ENCODE assay signal across 9 cellular contexts in genomic region chr10:132389631-132390454, GRCh38. TPM values are rescaled to one million over a fixed set of nuclear protein-coding genes. Genes with fewer than 3 reads are reported as not detected.
A peak's percentile ranks its signal among the peaks of the same experiment; 100 is the strongest.
DNase-seq lines count a peak whose midpoint lies in the region; ATAC-seq, FAIRE-seq and TF ChIP-seq lines count a peak whose summit lies in the region.
"Had no signal": no experiment of that assay in that cellular context is flagged by ENCODE, and none has a peak within 500 bp of the region (broad histone marks: within the 10 kb centered on the region; RNA-seq: fewer than 3 reads in every experiment).

No MANE protein-coding gene starts in this region.

- POLR2A ChIA-PET in H1 (lab: Charles Lee; ENCODE audit: partially characterized antibody): interaction anchor here (0.6 to 1.6 kb wide), 5 partner anchors 10 to 29 kb away, joined by 3 to 10 read pairs (median 4); no protein-coding TSS in a partner anchor

- no peak overlapping the region for H2AFZ ChIP-seq in H1 (ENCODE audit: low read length)

- peaks cover 8% of the 10 kb centered on the region; the same call in 1 of the 2 replicates for H3K23me2 ChIP-seq in H1 (ENCODE audit: low read depth, low read length)

- 0 out of 2 replicates have a peak overlapping the region, but pooled peaks have one; percentile 80 for H2BK20ac ChIP-seq in H1 (ENCODE audit: low read length)

- H2BK120ac ChIP-seq in H1 (replicated peaks; ENCODE audit: low read depth, low read length): no peak overlapping the region

- no peaks in the 10 kb centered on the region for H3K79me1 ChIP-seq in H1 (ENCODE audit: low read depth, low read length)

- 0 out of 2 replicates have a peak overlapping the region, but pooled peaks have one; percentile 53 for H2AK5ac ChIP-seq in H1 (ENCODE audit: low read depth, low read length)

- H2BK5ac ChIP-seq in H1 (ENCODE audit: low read depth, low read length): no peak overlapping the region

- ATAC-seq in activated CD4-positive, CD25-positive, alpha-beta regulatory T cell treated with anti-CD3 and anti-CD28 coated beads, Interleukin-2, amount 50 U/mL, for 24 hours: no peak
- ATAC-seq in HG03469 (IDR thresholded peaks at IDR 0.05; ENCODE audit: unreplicated experiment): no peak

- no peak overlapping the region for H3K56ac ChIP-seq in H1 (replicated peaks; ENCODE audit: insufficient read length, low read depth, low read length)

- peak overlapping the region; percentile 66; the same call in 1 of the 2 replicates for H2BK15ac ChIP-seq in H1 (ENCODE audit: low read length)

- TF ChIP-seq RAD21 in H1 (IDR thresholded peaks at IDR 0.05 in 1 of 2, conservative IDR thresholded peaks at IDR 0.05 in 1 of 2; ENCODE audit: low read depth in 2 of 2, low read length in 2 of 2): no peak

- FAIRE-seq in H1 (lab: Jason Lieb, UNC): no peak

- H3K27ac ChIP-seq in H1 (ENCODE audit: low read depth, low read length): no peak overlapping the region

- H4K5ac ChIP-seq in H1 (ENCODE audit: insufficient read length, low read depth, low read length): peak overlapping the region; percentile 48

- no peak overlapping the region for H3K4ac ChIP-seq in H1 (replicated peaks; ENCODE audit: insufficient read length, low read depth, low read length)

- no peak overlapping the region for H3K23ac ChIP-seq in H1 (ENCODE audit: insufficient read length)

- no peak for TF ChIP-seq POLR2A in H1 (IDR thresholded peaks at IDR 0.05; ENCODE audit: control extremely low read depth in 1 of 2, low read depth in 2 of 2, low read length in 2 of 2)

- H3K4me2 ChIP-seq in H1 (ENCODE audit: insufficient read depth in 1 of 2, low read depth in 2 of 2, low read length in 2 of 2): no peak overlapping the region

- no peak overlapping the region for H3K9ac ChIP-seq in H1 (replicated peaks in 1 of 4; ENCODE audit: extremely low read depth in 1 of 4, low read depth in 3 of 4, low read length in 3 of 4)

- H4K8ac ChIP-seq in H1 (ENCODE audit: extremely low read depth, insufficient read depth, low read length): no peak overlapping the region; the same call in 1 of the 2 replicates

- H3K4me3 ChIP-seq in H1 (ENCODE audit: extremely low read depth in 1 of 4, insufficient read depth in 2 of 4, low read depth in 3 of 4, low read length in 4 of 4): no peak overlapping the region

- peak overlapping the region; percentile 77 for H4K91ac ChIP-seq in H1 (replicated peaks; ENCODE audit: insufficient read length, low read length)

- H3K14ac ChIP-seq in H1 (ENCODE audit: insufficient read length): no peak overlapping the region

- H3K79me2 ChIP-seq in H1 (ENCODE audit: control insufficient read depth in 1 of 2, insufficient read depth in 2 of 2, low read length in 2 of 2): no peaks in the 10 kb centered on the region

- H4K20me1 ChIP-seq in H1 (replicated peaks in 1 of 2; ENCODE audit: control insufficient read depth in 1 of 2, insufficient read depth in 2 of 2, low read length in 2 of 2): peaks cover 0 to 7% of the 10 kb centered on the region in 2 experiments

- no peak overlapping the region for H3K18ac ChIP-seq in H1 (ENCODE audit: extremely low read depth, low read length)

- no peaks in the 10 kb centered on the region for H3K36me3 ChIP-seq in H1 (ENCODE audit: control insufficient read depth in 2 of 4, insufficient read depth in 4 of 4, low read length in 3 of 4)

- H3K4me1 ChIP-seq in H1 (replicated peaks in 1 of 4; ENCODE audit: control insufficient read depth in 3 of 4, insufficient read depth in 4 of 4, low read length in 3 of 4): peaks cover 0 to 12% (median 9%) of the 10 kb centered on the region in 4 experiments; a peak in 6 of 7 replicates

- intact Hi-C loops in posterior vena cava (cut with DNase I): loop anchor here (2.0 to 10.0 kb wide), 3 partner anchors 62 to 245 kb away; no protein-coding TSS in a partner anchor

- no peaks in the 10 kb centered on the region for H3K9me3 ChIP-seq in H1 (ENCODE audit: insufficient read depth in 2 of 2, low read depth in 1 of 2, low read length in 1 of 2)

- no peaks in the 10 kb centered on the region for H3K27me3 ChIP-seq in H1 (replicated peaks in 1 of 4; ENCODE audit: control insufficient read depth in 3 of 4, extremely low read depth in 1 of 4, insufficient read depth in 3 of 4, low read length in 3 of 4)

- no peak for TF ChIP-seq CTCF in H1 (IDR thresholded peaks at IDR 0.05; ENCODE audit: control extremely low read depth in 1 of 3, insufficient read depth in 1 of 3, low read depth in 1 of 3, low read length in 3 of 3)

- CTCF ChIA-PET in H1 (lab: Charles Lee; ENCODE audit: partially characterized antibody): interaction anchor here (0.9 to 1.6 kb wide), 6 partner anchors 9 to 64 kb away, joined by 3 to 5 read pairs (median 3); no protein-coding TSS in a partner anchor

- H2BK12ac ChIP-seq in H1 (ENCODE audit: low read depth, low read length): peak overlapping the region; percentile 40; the same call in 1 of the 2 replicates

- 76% methylated on average over 14 of the region's 15 CpGs; no CpG with 5 or more reads in 1 of the 2 experiments for WGBS in H1 (ENCODE audit: extremely low coverage in 1 of 2, insufficient coverage in 1 of 2, insufficient read length in 1 of 2, insufficient replicate concordance in 2 of 2, low coverage in 1 of 2, low lambda C conversion rate in 2 of 2, missing lambda C conversion rate in 1 of 2), 2 experiments

- no peak for TF ChIP-seq EP300 in H1 (IDR thresholded peaks at IDR 0.05; ENCODE audit: borderline replicate concordance in 1 of 2, low read depth in 2 of 2, low read length in 2 of 2)

- DNase-seq in activated CD4-positive, CD25-positive, alpha-beta regulatory T cell treated with anti-CD3 and anti-CD28 coated beads, Interleukin-2, amount 50 U/mL, for 72 hours: peak; percentile 29
- DNase-seq in NAMALWA (ENCODE audit: low spot score) (peak; percentile 38), H1 (ENCODE audit: low read depth in 1 of 2, low spot score in 2 of 2) (no peak), posterior vena cava (ENCODE audit: low spot score) (peak; percentile 70), ecto neural progenitor cell (ENCODE audit: low spot score) (no peak), LoVo (ENCODE audit: low spot score) (no peak)
- DNase-seq: stimulated activated CD4-positive, alpha-beta T cell treated with anti-CD3 and anti-CD28 coated beads, Interleukin-4, amount 100 ng/mL, for 24 hours had no signal

TF ChIP-seq in H1, 55 proteins besides CTCF, POLR2A, EP300 and RAD21:
- TF ChIP-seq BACH1 (IDR thresholded peaks at IDR 0.05; ENCODE audit: low read length) (no peak), POLR2AphosphoS5 (IDR thresholded peaks at IDR 0.05; ENCODE audit: low read depth, low read length) (no peak), EZH2 (IDR thresholded peaks at IDR 0.05; ENCODE audit: low read depth, low read length, severe bottlenecking) (peak; percentile 27), CEBPB (IDR thresholded peaks at IDR 0.05; ENCODE audit: low read depth, low read length) (no peak), E2F6 (IDR thresholded peaks at IDR 0.05) (no peak), CREB1 (IDR thresholded peaks at IDR 0.05) (no peak), SP4 (IDR thresholded peaks at IDR 0.05; ENCODE audit: low read length) (no peak)
TF ChIP-seq in H1: peak in this region for 1.

RNA-seq across cellular contexts. Expression of gene PWWP2B, which starts 7.2 kb away (rescaled TPM):
- total RNA-seq in H1 (2021; fragmentation: NEBNext Ultra II Directional; extraction: Animal tissue kit (Norgen Biotek cat#: 25700)): 10.8 and 11.0 TPM in 2 replicates
- polyA plus RNA-seq in H1 (2011; rRNA removed): 5.3 and 9.4 TPM in 2 replicates
- polyA plus RNA-seq in H1 (2011; cell fraction: cytosol; rRNA removed): 7.2 TPM
- polyA plus RNA-seq in H1 (2011; cell fraction: nucleus; rRNA removed): 17.0 TPM
- polyA plus RNA-seq in H1 (2012, experiment 1 of 2): 4.8 to 8.4 TPM (median 8.0 TPM) in 4 replicates
- polyA plus RNA-seq in H1 (2012, experiment 2 of 2): 6.0 TPM
- 6.0 TPM for polyA plus RNA-seq in H1 (2013, experiment 1 of 2)
- 5.5 TPM for polyA plus RNA-seq in H1 (2013, experiment 2 of 2)
- 1.2 and 1.4 TPM in 2 replicates for polyA minus RNA-seq in H1 (2011; rRNA and poly(A)+ RNA removed)
- 5.2 TPM for polyA minus RNA-seq in H1 (2011; cell fraction: cytosol; rRNA and poly(A)+ RNA removed)
- 7.0 TPM for polyA minus RNA-seq in H1 (2011; cell fraction: nucleus; rRNA and poly(A)+ RNA removed)
- total RNA-seq in posterior vena cava: 10 to 100 TPM; 10.4 to 16.1 TPM

RNA-seq across cellular contexts. Expression of gene LRRC27, which starts 57.9 kb away (rescaled TPM):
- 3.8 and 4.3 TPM in 2 replicates for total RNA-seq in H1 (2021; fragmentation: NEBNext Ultra II Directional; extraction: Animal tissue kit (Norgen Biotek cat#: 25700))
- 1.2 and 2.0 TPM in 2 replicates for polyA plus RNA-seq in H1 (2011; rRNA removed)
- 3.1 TPM for polyA plus RNA-seq in H1 (2011; cell fraction: cytosol; rRNA removed)
- polyA plus RNA-seq in H1 (2011; cell fraction: nucleus; rRNA removed): 8.2 TPM
- polyA plus RNA-seq in H1 (2012, experiment 1 of 2): 2.8 to 4.0 TPM (median 2.9 TPM) in 4 replicates
- 1.7 TPM for polyA plus RNA-seq in H1 (2012, experiment 2 of 2)
- 3.6 TPM for polyA plus RNA-seq in H1 (2013, experiment 1 of 2)
- polyA plus RNA-seq in H1 (2013, experiment 2 of 2): 2.5 TPM
- polyA minus RNA-seq in H1 (2011; rRNA and poly(A)+ RNA removed): 1.1 and 1.6 TPM in 2 replicates
- 0.88 TPM for polyA minus RNA-seq in H1 (2011; cell fraction: cytosol; rRNA and poly(A)+ RNA removed)
- 4.0 TPM for polyA minus RNA-seq in H1 (2011; cell fraction: nucleus; rRNA and poly(A)+ RNA removed)
- 1 to 10 TPM; 4.7 to 6.5 TPM for total RNA-seq in posterior vena cava

Comparison
In these comparisons a context has a peak if more than half of its experiments do, and no peak if none do; other contexts are left out.
1. DNase-seq: peak in activated CD4-positive, CD25-positive, alpha-beta regulatory T cell treated with anti-CD3 and anti-CD28 coated beads, Interleukin-2, amount 50 U/mL, for 72 hours (single experiment), NAMALWA (single experiment) and posterior vena cava (single experiment); none in H1 (0 of 2), ecto neural progenitor cell (single experiment) and LoVo (single experiment).